ENCODE assay signal across 8 cellular contexts in the genomic region with DNA sequence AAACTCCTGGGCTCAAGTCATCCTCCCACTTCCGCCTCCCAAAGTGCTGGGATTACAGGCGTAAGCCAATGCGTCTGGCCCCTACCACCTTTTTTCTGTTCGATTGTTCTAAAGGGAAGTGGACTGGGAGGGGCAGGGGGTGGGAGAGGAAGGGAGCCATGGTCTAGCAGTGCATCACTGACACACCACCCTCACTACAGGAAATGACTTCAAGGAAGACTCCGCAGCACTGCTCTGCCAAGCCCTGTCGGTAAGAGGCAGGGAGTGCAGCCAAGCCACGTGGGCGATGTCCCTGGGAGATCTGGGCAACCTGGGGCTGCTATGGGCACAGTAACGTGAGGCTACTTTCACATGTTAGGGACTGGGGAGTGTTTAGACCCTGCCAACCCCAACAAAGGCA. TPM values are rescaled to one million over a fixed set of nuclear protein-coding genes. Genes with fewer than 3 reads are reported as not detected.
A peak's percentile ranks its signal among the peaks of the same experiment; 100 is the strongest.
DNase-seq lines count a peak whose midpoint lies in the region; ATAC-seq and TF ChIP-seq lines count a peak whose summit lies in the region.

No MANE protein-coding gene starts in this region.

- no peaks in the 10 kb centered on the region for H3K9me2 ChIP-seq in Loucy (replicated peaks; ENCODE audit: low read depth, low read length)

- H3K27ac ChIP-seq in neural progenitor cell: no peak overlapping the region
- H3K27ac ChIP-seq in upper lobe of left lung: peak overlapping the region; percentile 64 to 83 (median 76)

- ATAC-seq in upper lobe of left lung (ENCODE audit: low FRiP score in 2 of 2): peak; percentile 89 to 92
- ATAC-seq in GM19324 (IDR thresholded peaks at IDR 0.05; ENCODE audit: low FRiP score, unreplicated experiment): no peak
- no peak for ATAC-seq in GM21723 (IDR thresholded peaks at IDR 0.05; ENCODE audit: unreplicated experiment)
- no peak for ATAC-seq in HG03139 (IDR thresholded peaks at IDR 0.05; ENCODE audit: unreplicated experiment)

- H3K79me2 ChIP-seq in Loucy (ENCODE audit: insufficient read depth, low read length) (no peaks in the 10 kb centered on the region), neural progenitor cell (ENCODE audit: low read depth) (no peaks in the 10 kb centered on the region)

- H3K27ac Mint-ChIP-seq in neural progenitor cell: no peak overlapping the region

- peaks cover 6% of the 10 kb centered on the region for H3K4me1 ChIP-seq in Loucy (ENCODE audit: insufficient read depth, low read length, poor library complexity, severe bottlenecking)
- H3K4me1 ChIP-seq in neural progenitor cell: no peaks in the 10 kb centered on the region
- H3K4me1 ChIP-seq in upper lobe of left lung: peaks cover 4 to 11% (median 7%) of the 10 kb centered on the region in 4 donors

- H3K27me3 Mint-ChIP-seq in neural progenitor cell (ENCODE audit: insufficient read depth, low read depth): no peaks in the 10 kb centered on the region

- H3K9ac ChIP-seq in Loucy (ENCODE audit: low read depth, low read length, poor library complexity, severe bottlenecking) (no peak overlapping the region), neural progenitor cell (no peak overlapping the region)

- H3K36me3 Mint-ChIP-seq in neural progenitor cell: no peaks in the 10 kb centered on the region

- peaks cover 2% of the 10 kb centered on the region for H3K4me1 Mint-ChIP-seq in neural progenitor cell

- TF ChIP-seq EP300 in upper lobe of left lung (IDR thresholded peaks at IDR 0.05): peak; percentile 49 to 98 (median 82)

- H3K36me3 ChIP-seq in Loucy (ENCODE audit: insufficient read depth, low read length) (no peaks in the 10 kb centered on the region), neural progenitor cell (no peaks in the 10 kb centered on the region), upper lobe of left lung (no peaks in the 10 kb centered on the region)

- no peaks in the 10 kb centered on the region for H3K9me3 Mint-ChIP-seq in neural progenitor cell

- H4K20me1 ChIP-seq in Loucy (ENCODE audit: insufficient read depth, low read length, poor library complexity, severe bottlenecking) (no peaks in the 10 kb centered on the region), neural progenitor cell (ENCODE audit: low read depth) (no peaks in the 10 kb centered on the region)

- WGBS in upper lobe of left lung, 2 donors: 36 to 81% methylated on average over 4 to 9 of the region's 9 CpGs

- peak overlapping the region; percentile 81 for H2AFZ ChIP-seq in Loucy (ENCODE audit: low read length)
- H2AFZ ChIP-seq in neural progenitor cell (replicated peaks): peak overlapping the region; percentile 76

- H3K4me2 ChIP-seq in Loucy (ENCODE audit: low read depth, low read length, poor library complexity, severe bottlenecking): no peak overlapping the region
- no peak overlapping the region for H3K4me2 ChIP-seq in neural progenitor cell

- H3K27me3 ChIP-seq in Loucy (ENCODE audit: insufficient read depth, low read length, poor library complexity, severe bottlenecking) (peaks cover 5% of the 10 kb centered on the region), neural progenitor cell (no peaks in the 10 kb centered on the region), upper lobe of left lung (no peaks in the 10 kb centered on the region)

- H3F3A ChIP-seq in Loucy (ENCODE audit: low read depth) (no peaks in the 10 kb centered on the region), neural progenitor cell (ENCODE audit: low read depth) (no peaks in the 10 kb centered on the region)

- TF ChIP-seq POLR2A in upper lobe of left lung (IDR thresholded peaks at IDR 0.05): no peak

- DNase-seq in activated CD4-positive, alpha-beta T cell treated with anti-CD3 and anti-CD28 coated beads for 48 hours: peak; percentile 83
- DNase-seq in dermis blood vessel endothelial cell: peak; percentile 93
- peak; percentile 18 for DNase-seq in neural progenitor cell (ENCODE audit: low spot score)
- peak in 1 of 2 donors; percentile 73 for DNase-seq in upper lobe of left lung

- no peaks in the 10 kb centered on the region for H3K9me3 ChIP-seq in Loucy (ENCODE audit: insufficient read depth, low read depth, low read length)
- H3K9me3 ChIP-seq in neural progenitor cell (ENCODE audit: low read depth): no peaks in the 10 kb centered on the region
- H3K9me3 ChIP-seq in upper lobe of left lung: no peaks in the 10 kb centered on the region

- TF ChIP-seq CTCF in Loucy (conservative IDR thresholded peaks at IDR 0.05; ENCODE audit: low read length): no peak; the same call in 1 of the 2 replicates
- no peak for TF ChIP-seq CTCF in neural progenitor cell (IDR thresholded peaks at IDR 0.05)
- peak; percentile 30 to 83 (median 56) for TF ChIP-seq CTCF in upper lobe of left lung (IDR thresholded peaks at IDR 0.05)

- H3K4me3 ChIP-seq in Loucy (ENCODE audit: low read length, poor library complexity, severe bottlenecking) (no peak overlapping the region), neural progenitor cell (no peak overlapping the region), upper lobe of left lung (no peak overlapping the region)

- H3K4me3 Mint-ChIP-seq in neural progenitor cell: no peak overlapping the region

RNA-seq across cellular contexts. Expression of gene LRRC74A, which starts 18.0 kb away (rescaled TPM):
- total RNA-seq in dermis blood vessel endothelial cell (not detected in 2 replicates), neural progenitor cell (ENCODE audit: low replicate concordance) (not detected in 2 replicates), upper lobe of left lung (not detected)

RNA-seq across cellular contexts. Expression of gene ANGEL1, which starts 31.5 kb away (rescaled TPM):
- total RNA-seq in dermis blood vessel endothelial cell: 9.4 and 10.4 TPM in 2 replicates
- 23.2 and 28.7 TPM in 2 replicates for total RNA-seq in neural progenitor cell (ENCODE audit: low replicate concordance)
- total RNA-seq in upper lobe of left lung: 10 to 100 TPM; 13.8 to 35.6 (median 23.6) TPM

Comparison
In these comparisons a context has a peak if more than half of its experiments do, and no peak if none do; other contexts are left out.
1. CTCF ChIP-seq: peak in upper lobe of left lung (6 of 6); none in Loucy (single experiment) and neural progenitor cell (single experiment).
2. ATAC-seq: peak in upper lobe of left lung (2 of 2); none in GM19324 (single experiment), GM21723 (single experiment) and HG03139 (single experiment).